Comparison of ENCODE assay signal across 10 cellular contexts in the genomic region with DNA sequence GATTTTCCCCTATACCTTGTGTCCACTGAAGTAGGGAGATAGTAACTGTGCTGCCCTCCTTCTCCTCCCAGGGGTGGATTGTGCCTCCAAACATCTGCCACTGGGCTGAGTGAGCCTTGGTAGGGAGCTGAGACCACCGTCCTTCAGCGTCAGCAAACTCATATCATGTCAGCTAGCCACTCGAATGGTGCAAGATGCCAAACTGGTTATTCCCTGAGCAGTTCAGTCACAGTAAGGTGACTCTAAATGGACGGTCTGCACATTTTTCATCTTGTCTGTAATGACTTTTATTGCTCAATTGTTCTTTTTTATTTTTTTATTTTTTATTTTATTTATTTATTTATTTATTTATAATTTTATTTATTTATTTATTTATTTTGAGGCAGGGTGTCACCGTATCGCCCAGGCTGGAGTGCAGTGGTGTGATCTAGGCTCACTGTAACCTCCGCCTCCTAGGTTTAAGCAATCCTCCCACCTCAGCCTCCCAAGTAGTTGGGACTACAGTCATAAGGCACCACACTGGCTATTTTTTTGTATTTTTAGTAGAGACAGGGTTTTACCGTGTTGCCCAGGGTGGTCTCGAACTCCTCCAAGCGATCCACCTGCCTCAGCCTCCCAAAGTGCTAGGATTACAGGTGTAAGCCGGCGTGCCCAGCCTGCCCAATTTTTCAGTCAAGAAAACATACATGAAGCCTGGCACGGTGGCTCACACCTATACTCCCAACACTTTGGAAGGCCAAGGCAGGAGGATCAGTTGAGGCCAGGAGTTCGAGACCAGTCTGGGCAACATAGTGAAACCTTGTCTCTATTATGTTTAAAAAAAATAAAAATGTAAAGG. TPM values are rescaled to one million over a fixed set of nuclear protein-coding genes. Genes with fewer than 3 reads are reported as not detected.
A peak's percentile ranks its signal among the peaks of the same experiment; 100 is the strongest.
DNase-seq lines count a peak whose midpoint lies in the region; ATAC-seq, FAIRE-seq and TF ChIP-seq lines count a peak whose summit lies in the region.
"Had no signal": no experiment of that assay in that cellular context is flagged by ENCODE, and none has a peak within 500 bp of the region (broad histone marks: within the 10 kb centered on the region; RNA-seq: fewer than 3 reads in every experiment).

No MANE protein-coding gene starts in this region.

- peaks cover 2% of the 10 kb centered on the region for H3K36me3 Mint-ChIP-seq in T-helper 17 cell (ENCODE audit: low read depth)

- no peak overlapping the region for H3K4me3 Mint-ChIP-seq in T-helper 17 cell

- in situ Hi-C loops in gastrocnemius medialis (cut with MboI; ENCODE audit: low sequenced_read_pairs in 4 of 4): no loop called here

- H3K27me3 ChIP-seq in esophagus muscularis mucosa: no peaks in the 10 kb centered on the region
- no peaks in the 10 kb centered on the region for H3K27me3 ChIP-seq in gastrocnemius medialis
- H3K27me3 ChIP-seq in testis: no peaks in the 10 kb centered on the region

- WGBS in esophagus muscularis mucosa: 95% methylated on average over 14 of the region's 14 CpGs
- WGBS in testis, 2 donors: 94% methylated on average over 14 of the region's 14 CpGs

- no peak for TF ChIP-seq POLR2A in GM12891 (IDR thresholded peaks at IDR 0.05; ENCODE audit: low read depth, low read length)
- no peak for TF ChIP-seq POLR2A in esophagus muscularis mucosa (IDR thresholded peaks at IDR 0.05; ENCODE audit: low read depth)
- no peak for TF ChIP-seq POLR2A in gastrocnemius medialis (IDR thresholded peaks at IDR 0.05)
- TF ChIP-seq POLR2A in testis (IDR thresholded peaks at IDR 0.05): no peak

- FAIRE-seq in GM12891 (lab: Jason Lieb, UNC): peak; percentile 54

- TF ChIP-seq EP300 in esophagus muscularis mucosa (IDR thresholded peaks at IDR 0.05): no peak

- H3K9me3 ChIP-seq in T-helper 17 cell (ENCODE audit: control insufficient read depth, low read length, poor library complexity, severe bottlenecking) (no peaks in the 10 kb centered on the region), esophagus muscularis mucosa (no peaks in the 10 kb centered on the region), gastrocnemius medialis (no peaks in the 10 kb centered on the region), testis (no peaks in the 10 kb centered on the region)

- no peak for ATAC-seq in T-helper 17 cell
- ATAC-seq in gastrocnemius medialis: no peak
- no peak for ATAC-seq in GM18873 (IDR thresholded peaks at IDR 0.05; ENCODE audit: low FRiP score, unreplicated experiment)
- no peak for ATAC-seq in GM19467 (IDR thresholded peaks at IDR 0.05; ENCODE audit: unreplicated experiment)
- ATAC-seq: HCT116 had no signal

- TF ChIP-seq CTCF in esophagus muscularis mucosa (IDR thresholded peaks at IDR 0.05) (no peak), gastrocnemius medialis (IDR thresholded peaks at IDR 0.05 in 4 of 5, conservative IDR thresholded peaks at IDR 0.05 in 1 of 5) (no peak), testis (IDR thresholded peaks at IDR 0.05) (no peak)

- intact Hi-C loops in esophagus muscularis mucosa (cut with DNase I): no loop called here
- intact Hi-C loops in gastrocnemius medialis (cut with DNase I; ENCODE audit: low total_unique reads): no loop called here
- intact Hi-C loops in testis (cut with DNase I; ENCODE audit: low total_unique reads): no loop called here

- H3K4me3 ChIP-seq in esophagus muscularis mucosa (no peak overlapping the region), gastrocnemius medialis (no peak overlapping the region), testis (no peak overlapping the region)
- H3K4me3 ChIP-seq: smooth muscle cell had no signal

- H3K27me3 Mint-ChIP-seq in T-helper 17 cell: no peaks in the 10 kb centered on the region

- H3K27ac Mint-ChIP-seq in T-helper 17 cell: peak overlapping the region; percentile 100

- H3K4me1 ChIP-seq in esophagus muscularis mucosa (peaks cover 15 to 27% (median 20%) of the 10 kb centered on the region in 4 donors), gastrocnemius medialis (peaks cover 4 to 7% of the 10 kb centered on the region in 2 donors), testis (peaks cover 2% of the 10 kb centered on the region)

- H3K36me3 ChIP-seq in esophagus muscularis mucosa (no peaks in the 10 kb centered on the region), gastrocnemius medialis (no peaks in the 10 kb centered on the region), testis (ENCODE audit: low read depth, missing control alignments) (no peaks in the 10 kb centered on the region)

- H3K27ac ChIP-seq in esophagus muscularis mucosa (replicated peaks in 1 of 4) (peak overlapping the region; percentile 71 to 82 (median 78)), gastrocnemius medialis (peak overlapping the region; percentile 62 to 72 (median 67)), testis (peak overlapping the region in 1 of 2 donors; percentile 71)

- DNase-seq in GM12891 (ENCODE audit: insufficient read length, low spot score) (no peak), T-helper 17 cell (no peak), esophagus muscularis mucosa (ENCODE audit: extremely low spot score) (no peak), gastrocnemius medialis (no peak), testis (no peak)
- DNase-seq in stimulated activated CD4-positive, alpha-beta T cell treated with anti-CD3 and anti-CD28 coated beads, Interleukin-15, amount 100 ng/mL, for 24 hours: no peak

- H3K4me1 Mint-ChIP-seq in T-helper 17 cell: peaks cover 31% of the 10 kb centered on the region

TF ChIP-seq in GM12891, 5 proteins besides CTCF, POLR2A, EP300 and RAD21:
- TF ChIP-seq TAF1 (IDR thresholded peaks at IDR 0.05; ENCODE audit: low read depth, low read length) (no peak), PAX5 (IDR thresholded peaks at IDR 0.05; ENCODE audit: insufficient read depth, low read length, severe bottlenecking) (no peak), SPI1 (IDR thresholded peaks at IDR 0.05; ENCODE audit: low read depth, low read length) (no peak), POU2F2 (IDR thresholded peaks at IDR 0.05; ENCODE audit: low read depth, low read length) (no peak), POLR2AphosphoS5 (IDR thresholded peaks at IDR 0.05; ENCODE audit: low read depth, low read length) (no peak)

RNA-seq across cellular contexts. Expression of gene PCBP1, which starts 8.8 kb away (rescaled TPM):
- polyA plus RNA-seq in GM12891 (2012; ENCODE audit: low read depth, missing spikeins): 235 TPM
- total RNA-seq in T-helper 17 cell: 100 to 1,000 TPM; 334 to 345 TPM
- 100 to 1,000 TPM; 156 to 220 (median 189) TPM for total RNA-seq in esophagus muscularis mucosa
- total RNA-seq in gastrocnemius medialis: 100 to 1,000 TPM; 178 to 296 (median 262) TPM
- 100 to 1,000 TPM; 144 to 200 TPM for total RNA-seq in testis
- polyA plus RNA-seq in testis (ENCODE audit: insufficient read depth, low read depth, low replicate concordance): 270 TPM
